ENCODE assay signal across 1 cellular context in the genomic region with DNA sequence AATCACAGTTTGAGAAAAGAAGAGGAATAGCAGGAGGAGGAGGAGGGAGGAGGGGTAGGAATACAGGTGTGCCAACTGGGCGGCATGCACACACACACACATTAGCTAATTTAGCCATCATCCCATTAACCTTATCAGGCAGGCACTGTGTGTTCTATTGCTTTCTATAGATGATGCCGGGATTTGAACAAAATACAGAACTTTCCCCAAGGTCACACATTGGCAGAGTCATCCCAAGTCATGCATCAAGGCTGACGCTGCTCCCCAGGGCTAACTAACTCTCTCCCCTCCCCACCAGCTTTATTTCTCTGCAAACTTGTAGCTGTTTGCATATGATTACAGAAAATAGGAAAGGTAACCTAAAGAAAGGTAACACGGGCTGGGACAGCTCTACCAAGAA.
TF ChIP-seq lines count a peak whose summit lies in the region.

No MANE protein-coding gene starts in this region.

TF ChIP-seq in SK-N-SH treated with all-trans-retinoic acid at 6 μM for 48 hours, 23 proteins besides CTCF, POLR2A, EP300 and RAD21 (continued from another document):
- no peak for TF ChIP-seq PPARA (CRISPR knock-in tag; IDR thresholded peaks at IDR 0.05; ENCODE audit: borderline replicate concordance)
- no peak for TF ChIP-seq ZNF70 (CRISPR knock-in tag; IDR thresholded peaks at IDR 0.05)
- no peak for TF ChIP-seq RARB (CRISPR knock-in tag; IDR thresholded peaks at IDR 0.05)
- no peak for TF ChIP-seq GLIS3 (CRISPR knock-in tag; IDR thresholded peaks at IDR 0.05)
- TF ChIP-seq ESRRG (CRISPR knock-in tag; IDR thresholded peaks at IDR 0.05): no peak
- TF ChIP-seq, protein P1, sequence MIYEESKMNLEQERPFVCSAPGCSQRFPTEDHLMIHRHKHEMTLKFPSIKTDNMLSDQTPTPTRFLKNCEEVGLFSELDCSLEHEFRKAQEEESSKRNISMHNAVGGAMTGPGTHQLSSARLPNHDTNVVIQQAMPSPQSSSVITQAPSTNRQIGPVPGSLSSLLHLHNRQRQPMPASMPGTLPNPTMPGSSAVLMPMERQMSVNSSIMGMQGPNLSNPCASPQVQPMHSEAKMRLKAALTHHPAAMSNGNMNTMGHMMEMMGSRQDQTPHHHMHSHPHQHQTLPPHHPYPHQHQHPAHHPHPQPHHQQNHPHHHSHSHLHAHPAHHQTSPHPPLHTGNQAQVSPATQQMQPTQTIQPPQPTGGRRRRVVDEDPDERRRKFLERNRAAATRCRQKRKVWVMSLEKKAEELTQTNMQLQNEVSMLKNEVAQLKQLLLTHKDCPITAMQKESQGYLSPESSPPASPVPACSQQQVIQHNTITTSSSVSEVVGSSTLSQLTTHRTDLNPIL (CRISPR knock-in tag; IDR thresholded peaks at IDR 0.05; ENCODE audit: low read depth): no peak
- no peak for TF ChIP-seq ISL1 (CRISPR knock-in tag; IDR thresholded peaks at IDR 0.05)
- TF ChIP-seq OSR1 (CRISPR knock-in tag; IDR thresholded peaks at IDR 0.05): no peak
- no peak for TF ChIP-seq ZFP3 (CRISPR knock-in tag; IDR thresholded peaks at IDR 0.05)
